In the genomic region with DNA sequence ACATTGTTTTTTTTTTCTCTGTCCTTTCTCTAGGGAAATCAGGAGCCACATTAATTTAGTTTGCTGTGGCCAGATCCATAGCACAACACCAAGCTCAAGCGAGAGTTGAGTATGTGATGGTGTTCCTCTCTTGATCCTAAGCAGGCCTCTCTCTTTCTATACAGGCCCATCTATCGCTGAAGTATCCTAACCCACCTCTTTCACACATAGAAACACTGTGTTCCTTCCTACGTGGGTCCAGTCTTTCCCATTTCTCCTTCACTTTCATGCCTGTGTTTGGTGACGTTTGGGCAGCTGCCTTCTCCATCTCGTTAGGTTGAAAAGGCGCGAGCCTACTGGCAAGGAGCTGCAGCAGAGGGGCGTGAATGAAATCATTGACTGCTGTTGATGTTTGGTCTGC, we compare ENCODE assay signal across 14 cellular contexts. TPM values are rescaled to one million over a fixed set of nuclear protein-coding genes. Genes with fewer than 3 reads are reported as not detected.
DNase-seq lines count a peak whose midpoint lies in the region; ATAC-seq and TF ChIP-seq lines count a peak whose summit lies in the region.
"Had no signal": no experiment of that assay in that cellular context is flagged by ENCODE, and none has a peak within 500 bp of the region (broad histone marks: within the 10 kb centered on the region; RNA-seq: fewer than 3 reads in every experiment).

No MANE protein-coding gene starts in this region.

- BruUV-seq in OCI-LY7 (replicated peaks; lab: Mats Ljungman, UMichigan) = no TSS peak

- intact Hi-C loops in OCI-LY7 (cut with micrococcal nuclease; ENCODE audit: unreplicated experiment) = no loop called here
- intact Hi-C loops in left colon (cut with DNase I, micrococcal nuclease) = no loop called here

- DNase-seq in activated CD4-positive, alpha-beta T cell treated with anti-CD3 and anti-CD28 coated beads, Interleukin-2, amount 10 ng/mL, durations not matched to agents 7 days and 5 days = no peak
- DNase-seq in activated CD4-positive, alpha-beta T cell treated with anti-CD3 and anti-CD28 coated beads for 48 hours = no peak
- DNase-seq in OCI-LY7 (ENCODE audit: low spot score) (no peak), endodermal cell (peak; percentile 26), progenitor cell of endocrine pancreas (ENCODE audit: low spot score, unreplicated experiment) (no peak), left colon (no peak), activated gamma-delta T cell treated with Interleukin-2 at 50 U/mL for 16 hours (no peak), NCI-H2171 (lab: John Stamatoyannopoulos, UW) (no peak)
- DNase-seq: central memory CD4-positive, alpha-beta T cell; esophagus squamous epithelium; NCI-H1105 treated with DMSO at 0.1 percent for 48 hours; occipital lobe; stimulated activated CD4-positive, alpha-beta T cell treated with anti-CD3 and anti-CD28 coated beads, Interleukin-1b, Interleukin-23, amount 100 ng/mL, for 48 hours had no signal

- peak overlapping the region; percentile 54 for H3K27ac ChIP-seq in OCI-LY7 (ENCODE audit: low read depth, low read length, poor library complexity, severe bottlenecking)
- no peak overlapping the region for H3K27ac ChIP-seq in endodermal cell (ENCODE audit: low read depth, low read length)

- no peak for TF ChIP-seq CTCF in OCI-LY7 (conservative IDR thresholded peaks at IDR 0.05; ENCODE audit: low read length)
- TF ChIP-seq CTCF in endodermal cell (conservative IDR thresholded peaks at IDR 0.05) = no peak
- no peak for TF ChIP-seq CTCF in progenitor cell of endocrine pancreas (IDR thresholded peaks at IDR 0.05; ENCODE audit: unreplicated experiment)

- H3K79me2 ChIP-seq in OCI-LY7 (ENCODE audit: insufficient read depth, low read depth, low read length) = peaks cover 15% of the 10 kb centered on the region; the same call in 1 of the 2 replicates

- no peaks in the 10 kb centered on the region for H3K27me3 Mint-ChIP-seq in activated CD4-positive, alpha-beta T cell treated with anti-CD3 and anti-CD28 coated beads, Interleukin-2, amount 10 ng/mL, durations not matched to agents 7 days and 5 days
- H3K27me3 Mint-ChIP-seq in endodermal cell (ENCODE audit: insufficient read depth) (no peaks in the 10 kb centered on the region), progenitor cell of endocrine pancreas (no peaks in the 10 kb centered on the region)

- peak overlapping the region; percentile 89 for H3K4me3 Mint-ChIP-seq in activated CD4-positive, alpha-beta T cell treated with anti-CD3 and anti-CD28 coated beads, Interleukin-2, amount 10 ng/mL, durations not matched to agents 7 days and 5 days
- H3K4me3 Mint-ChIP-seq in endodermal cell = peak overlapping the region; percentile 75
- H3K4me3 Mint-ChIP-seq in progenitor cell of endocrine pancreas (ENCODE audit: low read depth) = peak overlapping the region; percentile 90

- POLR2A ChIA-PET in activated CD4-positive, alpha-beta T cell treated with anti-CD3 and anti-CD28 coated beads, Interleukin-2, amount 10 ng/mL, durations not matched to agents 7 days and 5 days (lab: Charles Lee) = no interaction called here
- POLR2A ChIA-PET in OCI-LY7 (lab: Charles Lee) = interaction anchor here (0.7 kb wide), 1 partner anchor 31 kb away, joined by 3 read pairs; no protein-coding TSS in a partner anchor

- H3K4me3 ChIP-seq in OCI-LY7 (ENCODE audit: low read depth, low read length, poor library complexity, severe bottlenecking) (peak overlapping the region; percentile 83), endodermal cell (ENCODE audit: low read length) (peak overlapping the region; percentile 85)

- H3K27me3 ChIP-seq in endodermal cell (ENCODE audit: control insufficient read depth, insufficient read depth, low read length, poor library complexity, severe bottlenecking) = no peaks in the 10 kb centered on the region
- H3K27me3 ChIP-seq: esophagus squamous epithelium had no signal

- peak overlapping the region; percentile 87 for H3K4me2 ChIP-seq in OCI-LY7 (ENCODE audit: low read length)

- H3K9me2 ChIP-seq in OCI-LY7 (ENCODE audit: insufficient read depth, low read length) = no peaks in the 10 kb centered on the region

- ATAC-seq in left colon = no peak

- peaks cover 51% of the 10 kb centered on the region for H3K4me1 ChIP-seq in OCI-LY7 (ENCODE audit: insufficient read depth, low read length, poor library complexity, severe bottlenecking)
- peaks cover 5% of the 10 kb centered on the region for H3K4me1 ChIP-seq in endodermal cell (ENCODE audit: control insufficient read depth, insufficient read depth, low read length)

- CTCF ChIA-PET in activated CD4-positive, alpha-beta T cell treated with anti-CD3 and anti-CD28 coated beads, Interleukin-2, amount 10 ng/mL, durations not matched to agents 7 days and 5 days (lab: Charles Lee) = interaction anchor here (1.5 to 6.6 kb wide), 3 partner anchors 8 to 19 kb away, joined by 3 to 66 read pairs (median 36); a partner anchor contains a TSS
- CTCF ChIA-PET in OCI-LY7 (lab: Charles Lee; ENCODE audit: unreplicated experiment) = interaction anchor here (1.8 kb wide), 1 partner anchor 9 kb away, joined by 4 read pairs; no protein-coding TSS in a partner anchor

- H3K36me3 Mint-ChIP-seq in activated CD4-positive, alpha-beta T cell treated with anti-CD3 and anti-CD28 coated beads, Interleukin-2, amount 10 ng/mL, durations not matched to agents 7 days and 5 days (ENCODE audit: low read depth) = peaks cover 72% of the 10 kb centered on the region
- H3K36me3 Mint-ChIP-seq in endodermal cell (ENCODE audit: low read depth) (peaks cover 54% of the 10 kb centered on the region), progenitor cell of endocrine pancreas (ENCODE audit: insufficient read depth) (peaks cover 12% of the 10 kb centered on the region)

- H3K9me3 ChIP-seq in OCI-LY7 (ENCODE audit: low read length) (no peaks in the 10 kb centered on the region), endodermal cell (ENCODE audit: control insufficient read depth, low read length) (no peaks in the 10 kb centered on the region)
- H3K9me3 ChIP-seq: esophagus squamous epithelium had no signal

- H4K20me1 ChIP-seq in OCI-LY7 (ENCODE audit: insufficient read depth, low read length) = no peaks in the 10 kb centered on the region

- WGBS in endodermal cell (ENCODE audit: insufficient coverage in 1 of 2, insufficient read length in 1 of 2), 2 experiments = 95% methylated on average over 8 of the region's 8 CpGs

- no peak overlapping the region for H3K9ac ChIP-seq in endodermal cell (ENCODE audit: extremely low read depth, low read length, poor library complexity, severe bottlenecking)

- no peaks in the 10 kb centered on the region for H3K9me3 Mint-ChIP-seq in activated CD4-positive, alpha-beta T cell treated with anti-CD3 and anti-CD28 coated beads, Interleukin-2, amount 10 ng/mL, durations not matched to agents 7 days and 5 days
- H3K9me3 Mint-ChIP-seq in endodermal cell (no peaks in the 10 kb centered on the region), progenitor cell of endocrine pancreas (ENCODE audit: low read depth) (no peaks in the 10 kb centered on the region)

- peak overlapping the region; percentile 92 for H3K27ac Mint-ChIP-seq in activated CD4-positive, alpha-beta T cell treated with anti-CD3 and anti-CD28 coated beads, Interleukin-2, amount 10 ng/mL, durations not matched to agents 7 days and 5 days
- H3K27ac Mint-ChIP-seq in endodermal cell (no peak overlapping the region), progenitor cell of endocrine pancreas (peak overlapping the region; percentile 53)

- H2AFZ ChIP-seq in OCI-LY7 (ENCODE audit: low read length) = no peak overlapping the region

- peaks cover 65% of the 10 kb centered on the region for H3K4me1 Mint-ChIP-seq in activated CD4-positive, alpha-beta T cell treated with anti-CD3 and anti-CD28 coated beads, Interleukin-2, amount 10 ng/mL, durations not matched to agents 7 days and 5 days
- peaks cover 25% of the 10 kb centered on the region for H3K4me1 Mint-ChIP-seq in endodermal cell
- H3K4me1 Mint-ChIP-seq in progenitor cell of endocrine pancreas (ENCODE audit: low read depth) = peaks cover 20% of the 10 kb centered on the region

- H3K36me3 ChIP-seq in OCI-LY7 (ENCODE audit: insufficient read depth, low read length) (peaks cover 39% of the 10 kb centered on the region), endodermal cell (ENCODE audit: control insufficient read depth, insufficient read depth, low read length) (peaks cover 56% of the 10 kb centered on the region)

RNA-seq across cellular contexts. Expression of a gene that starts 2.4 kb away (rescaled TPM):
- 100 to 1,000 TPM; 109 TPM for total RNA-seq in activated CD4-positive, alpha-beta T cell treated with anti-CD3 and anti-CD28 coated beads, Interleukin-2, amount 10 ng/mL, durations not matched to agents 7 days and 5 days
- total RNA-seq in OCI-LY7 (2014; rRNA removed; shearing (Covaris generic)) = 21.2 and 23.7 TPM in 2 replicates
- total RNA-seq in OCI-LY7 (2022) (50.5 and 52.5 TPM in 2 replicates), endodermal cell (10 to 100 TPM; 67.0 to 67.1 TPM), progenitor cell of endocrine pancreas (68.3 and 72.3 TPM in 2 replicates), left colon (10 to 100 TPM; 17.1 to 19.2 TPM)
- 33.7 TPM for polyA plus RNA-seq in endodermal cell (2013, experiment 1 of 2)
- polyA plus RNA-seq in endodermal cell (2013, experiment 2 of 2) = 31.8 TPM

RNA-seq across cellular contexts. Expression of a gene that starts 20.4 kb away (rescaled TPM):
- 100 to 1,000 TPM; 217 to 223 TPM for total RNA-seq in activated CD4-positive, alpha-beta T cell treated with anti-CD3 and anti-CD28 coated beads, Interleukin-2, amount 10 ng/mL, durations not matched to agents 7 days and 5 days
- total RNA-seq in OCI-LY7 (2014; rRNA removed; shearing (Covaris generic)) = 185 and 191 TPM in 2 replicates
- 251 and 260 TPM in 2 replicates for total RNA-seq in OCI-LY7 (2022)
- 100 to 1,000 TPM; 209 to 254 TPM for total RNA-seq in endodermal cell
- 205 TPM for polyA plus RNA-seq in endodermal cell (2013, experiment 1 of 2)
- 190 TPM for polyA plus RNA-seq in endodermal cell (2013, experiment 2 of 2)
- total RNA-seq in progenitor cell of endocrine pancreas = 211 and 216 TPM in 2 replicates
- total RNA-seq in left colon = 100 to 1,000 TPM; 123 to 131 TPM

RNA-seq across cellular contexts. Expression of a gene that starts 23.6 kb away (rescaled TPM):
- not detected for total RNA-seq in activated CD4-positive, alpha-beta T cell treated with anti-CD3 and anti-CD28 coated beads, Interleukin-2, amount 10 ng/mL, durations not matched to agents 7 days and 5 days
- total RNA-seq in OCI-LY7 (2014; rRNA removed; shearing (Covaris generic)) = not detected in 2 replicates
- total RNA-seq in OCI-LY7 (2022) = not detected in 2 replicates
- total RNA-seq in endodermal cell = 10 to 100 TPM in 1 of 2 donors, 1 to 10 TPM in 1; 7.4 to 11.2 TPM
- 10.6 TPM for polyA plus RNA-seq in endodermal cell (2013, experiment 1 of 2)
- 8.9 TPM for polyA plus RNA-seq in endodermal cell (2013, experiment 2 of 2)
- total RNA-seq in progenitor cell of endocrine pancreas = 3.9 and 4.8 TPM in 2 replicates
- total RNA-seq in left colon = not detected
- total RNA-seq: esophagus squamous epithelium; T-helper 1 cell treated with Interleukin-12 subunit alpha and Interleukin-12 subunit beta and Interleukin-4 antibody, amounts not matched to agents 30 ng/mL and 1 ng/mL, for 36 hours had no signal

RNA-seq across cellular contexts. Expression of a gene that starts 46.2 kb away (rescaled TPM):
- not detected for total RNA-seq in activated CD4-positive, alpha-beta T cell treated with anti-CD3 and anti-CD28 coated beads, Interleukin-2, amount 10 ng/mL, durations not matched to agents 7 days and 5 days
- not detected in 2 replicates for total RNA-seq in OCI-LY7 (2014; rRNA removed; shearing (Covaris generic))
- total RNA-seq in OCI-LY7 (2022) (not detected in 2 replicates), endodermal cell (not detected), progenitor cell of endocrine pancreas (not detected in 2 replicates), left colon (under 1 TPM in 1 of 2 donors, not detected in 1; 0.39 TPM)
- polyA plus RNA-seq in endodermal cell (2013, experiment 1 of 2) = not detected
- not detected for polyA plus RNA-seq in endodermal cell (2013, experiment 2 of 2)
- total RNA-seq: esophagus squamous epithelium; occipital lobe; T-helper 1 cell treated with Interleukin-12 subunit alpha and Interleukin-12 subunit beta and Interleukin-4 antibody, amounts not matched to agents 30 ng/mL and 1 ng/mL, for 36 hours had no signal
